Comparison of ENCODE assay signal across 1 cellular context in genomic region chr10:77973276-77973675, GRCh38.
TF ChIP-seq lines count a peak whose summit lies in the region.

No MANE protein-coding gene starts in this region.

TF ChIP-seq in GM23338, 12 proteins besides CTCF, POLR2A, EP300 and RAD21:
- TF ChIP-seq ZNF462 (CRISPR knock-in tag; IDR thresholded peaks at IDR 0.05) (no peak), EZH2phosphoT487 (IDR thresholded peaks at IDR 0.05; ENCODE audit: unreplicated experiment) (no peak), JUNB (IDR thresholded peaks at IDR 0.05; ENCODE audit: unreplicated experiment) (no peak), EZH2 (IDR thresholded peaks at IDR 0.05; ENCODE audit: low read depth, unreplicated experiment) (no peak), STAT1 (IDR thresholded peaks at IDR 0.05; ENCODE audit: unreplicated experiment) (no peak), REST (IDR thresholded peaks at IDR 0.05; ENCODE audit: unreplicated experiment) (no peak), ETS1 (IDR thresholded peaks at IDR 0.05) (no peak), ZNF114 (CRISPR knock-in tag; IDR thresholded peaks at IDR 0.05) (no peak), ZNF331 (CRISPR knock-in tag; IDR thresholded peaks at IDR 0.05; ENCODE audit: low read depth) (no peak)
